ENCODE assay signal across 8 cellular contexts in the genomic region with DNA sequence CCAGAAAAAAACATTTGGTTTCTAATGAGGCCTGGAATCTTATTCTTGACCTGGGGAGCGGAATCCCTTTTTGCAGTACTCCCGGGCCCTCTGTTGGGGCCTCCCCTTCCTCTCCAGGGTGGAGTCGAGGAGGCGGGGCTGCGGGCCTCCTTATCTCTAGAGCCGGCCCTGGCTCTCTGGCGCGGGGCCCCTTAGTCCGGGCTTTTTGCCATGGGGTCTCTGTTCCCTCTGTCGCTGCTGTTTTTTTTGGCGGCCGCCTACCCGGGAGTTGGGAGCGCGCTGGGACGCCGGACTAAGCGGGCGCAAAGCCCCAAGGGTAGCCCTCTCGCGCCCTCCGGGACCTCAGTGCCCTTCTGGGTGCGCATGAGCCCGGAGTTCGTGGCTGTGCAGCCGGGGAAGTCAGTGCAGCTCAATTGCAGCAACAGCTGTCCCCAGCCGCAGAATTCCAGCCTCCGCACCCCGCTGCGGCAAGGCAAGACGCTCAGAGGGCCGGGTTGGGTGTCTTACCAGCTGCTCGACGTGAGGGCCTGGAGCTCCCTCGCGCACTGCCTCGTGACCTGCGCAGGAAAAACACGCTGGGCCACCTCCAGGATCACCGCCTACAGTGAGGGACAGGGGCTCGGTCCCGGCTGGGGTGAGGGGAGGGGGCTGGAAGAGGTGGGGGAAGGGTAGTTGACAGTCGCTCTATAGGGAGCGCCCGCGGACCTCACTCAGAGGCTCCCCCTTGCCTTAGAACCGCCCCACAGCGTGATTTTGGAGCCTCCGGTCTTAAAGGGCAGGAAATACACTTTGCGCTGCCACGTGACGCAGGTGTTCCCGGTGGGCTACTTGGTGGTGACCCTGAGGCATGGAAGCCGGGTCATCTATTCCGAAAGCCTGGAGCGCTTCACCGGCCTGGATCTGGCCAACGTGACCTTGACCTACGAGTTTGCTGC. TPM values are rescaled to one million over a fixed set of nuclear protein-coding genes. Genes with fewer than 3 reads are reported as not detected.
DNase-seq lines count a peak whose midpoint lies in the region; FAIRE-seq and TF ChIP-seq lines count a peak whose summit lies in the region.

A gene with protein sequence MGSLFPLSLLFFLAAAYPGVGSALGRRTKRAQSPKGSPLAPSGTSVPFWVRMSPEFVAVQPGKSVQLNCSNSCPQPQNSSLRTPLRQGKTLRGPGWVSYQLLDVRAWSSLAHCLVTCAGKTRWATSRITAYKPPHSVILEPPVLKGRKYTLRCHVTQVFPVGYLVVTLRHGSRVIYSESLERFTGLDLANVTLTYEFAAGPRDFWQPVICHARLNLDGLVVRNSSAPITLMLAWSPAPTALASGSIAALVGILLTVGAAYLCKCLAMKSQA (plus strand): TSS at position 153 of the 935 bp plus-strand sequence. CDS start 58 bp downstream, at position 211.

- peaks cover 0 to 27% of the 10 kb centered on the region in 2 donors for H3K36me3 ChIP-seq in duodenal mucosa (ENCODE audit: control insufficient read depth in 1 of 2, insufficient read depth in 2 of 2, low read length in 2 of 2)

- no peak within 1 kb of the TSS for H3K27ac ChIP-seq in duodenal mucosa (ENCODE audit: low read depth, low read length)

- DNase-seq in GM12892 (ENCODE audit: insufficient read length) = no peak
- peak; percentile 99 for DNase-seq in OCI-M2 (lab: John Stamatoyannopoulos, UW; ENCODE audit: unreplicated experiment)
- no peak for DNase-seq in NCI-H187 (lab: John Stamatoyannopoulos, UW)
- DNase-seq in GM03348 (ENCODE audit: low spot score) = no peak
- no peak for DNase-seq in foreskin melanocyte
- no peak for DNase-seq in NCI-H1417 treated with DMSO at 0.1 percent for 48 hours (lab: John Stamatoyannopoulos, UW)

- peak; percentile 21 for FAIRE-seq in GM12892 (lab: Jason Lieb, UNC)

- H3K4me3 ChIP-seq in duodenal mucosa (ENCODE audit: low read depth in 1 of 2, low read length in 2 of 2) = peak within 1 kb of the TSS; percentile 11 to 37

- peaks cover 39 to 46% of the 10 kb centered on the region in 2 donors for H3K27me3 ChIP-seq in duodenal mucosa (ENCODE audit: control insufficient read depth in 1 of 2, insufficient read depth in 2 of 2, low read length in 2 of 2)

- no peak within 1 kb of the TSS for H3K9ac ChIP-seq in duodenal mucosa (ENCODE audit: low read depth in 1 of 2, low read length in 2 of 2)

- peaks cover 81% of the 10 kb centered on the region for H3K27me3 Mint-ChIP-seq in nephron (ENCODE audit: low read depth)

- H3K4me3 Mint-ChIP-seq in nephron = peak within 1 kb of the TSS; percentile 29 to 50 (median 32)

- peak within 1 kb of the TSS; percentile 91 to 97 (median 93) for H3K27ac Mint-ChIP-seq in nephron

- no peak for TF ChIP-seq POLR2A in GM12892 (IDR thresholded peaks at IDR 0.05; ENCODE audit: low read depth, low read length)

- H3K9me3 Mint-ChIP-seq in nephron = no peaks in the 10 kb centered on the region

- no peak for TF ChIP-seq CTCF in nephron (IDR thresholded peaks at IDR 0.05; ENCODE audit: unreplicated experiment in 3 of 3)

- H3K36me3 Mint-ChIP-seq in nephron (ENCODE audit: low read depth) = peaks cover 6% of the 10 kb centered on the region

- H3K4me1 ChIP-seq in duodenal mucosa (ENCODE audit: control insufficient read depth in 1 of 2, insufficient read depth in 2 of 2, low read length in 2 of 2) = peaks cover 18 to 61% of the 10 kb centered on the region in 2 donors

- peaks cover 25% of the 10 kb centered on the region for H3K4me1 Mint-ChIP-seq in nephron

- H3K9me3 ChIP-seq in duodenal mucosa (ENCODE audit: control insufficient read depth in 1 of 2, low read length in 2 of 2) = no peaks in the 10 kb centered on the region

RNA-seq across cellular contexts. Expression of the gene that starts here (rescaled TPM):
- polyA plus RNA-seq in GM12892 (2012; ENCODE audit: missing spikeins) = 0.78 TPM
